Comparison of ENCODE assay signal across 1 cellular context in the genomic region with DNA sequence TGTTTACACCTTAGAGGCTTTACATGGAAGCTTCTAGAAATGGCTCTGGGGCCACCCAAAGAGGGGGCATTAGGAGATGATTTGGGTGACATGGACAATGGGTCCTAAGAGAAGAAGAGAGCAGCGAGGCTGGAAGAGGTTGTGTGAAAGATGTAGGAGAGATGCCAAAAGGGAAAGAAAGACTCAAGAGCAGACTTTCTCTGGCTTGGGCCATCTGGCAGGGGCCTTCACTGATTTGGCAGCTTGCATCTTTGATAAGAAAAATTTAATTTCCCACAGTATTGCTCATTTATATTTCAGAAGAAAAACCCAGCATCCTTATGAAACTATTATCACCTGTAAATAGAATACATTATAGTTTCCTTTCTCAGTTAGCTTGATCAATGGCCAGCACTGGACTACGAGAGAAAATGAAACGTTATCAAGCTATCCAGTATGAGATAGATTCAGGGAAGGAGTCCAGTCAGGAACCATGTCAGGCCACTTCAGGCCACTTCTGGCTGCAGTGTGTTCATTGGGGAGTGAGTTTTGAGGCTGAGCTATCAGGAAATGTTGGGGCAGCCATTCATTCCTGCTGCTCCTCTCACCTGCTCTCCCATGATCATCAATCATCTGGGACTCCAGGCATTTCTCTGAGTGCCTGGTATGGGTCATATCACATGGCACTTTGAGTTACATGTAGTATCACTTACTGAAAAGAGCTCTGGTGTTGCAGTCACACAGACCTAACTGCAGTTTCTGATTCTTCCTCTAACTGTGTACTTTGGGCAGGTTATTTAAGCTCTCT.
TF ChIP-seq lines count a peak whose summit lies in the region.

No MANE protein-coding gene starts in this region.

TF ChIP-seq in GM12878, 131 proteins besides CTCF, POLR2A, EP300 and RAD21 (continued from another document):
- TF ChIP-seq, protein P1, sequence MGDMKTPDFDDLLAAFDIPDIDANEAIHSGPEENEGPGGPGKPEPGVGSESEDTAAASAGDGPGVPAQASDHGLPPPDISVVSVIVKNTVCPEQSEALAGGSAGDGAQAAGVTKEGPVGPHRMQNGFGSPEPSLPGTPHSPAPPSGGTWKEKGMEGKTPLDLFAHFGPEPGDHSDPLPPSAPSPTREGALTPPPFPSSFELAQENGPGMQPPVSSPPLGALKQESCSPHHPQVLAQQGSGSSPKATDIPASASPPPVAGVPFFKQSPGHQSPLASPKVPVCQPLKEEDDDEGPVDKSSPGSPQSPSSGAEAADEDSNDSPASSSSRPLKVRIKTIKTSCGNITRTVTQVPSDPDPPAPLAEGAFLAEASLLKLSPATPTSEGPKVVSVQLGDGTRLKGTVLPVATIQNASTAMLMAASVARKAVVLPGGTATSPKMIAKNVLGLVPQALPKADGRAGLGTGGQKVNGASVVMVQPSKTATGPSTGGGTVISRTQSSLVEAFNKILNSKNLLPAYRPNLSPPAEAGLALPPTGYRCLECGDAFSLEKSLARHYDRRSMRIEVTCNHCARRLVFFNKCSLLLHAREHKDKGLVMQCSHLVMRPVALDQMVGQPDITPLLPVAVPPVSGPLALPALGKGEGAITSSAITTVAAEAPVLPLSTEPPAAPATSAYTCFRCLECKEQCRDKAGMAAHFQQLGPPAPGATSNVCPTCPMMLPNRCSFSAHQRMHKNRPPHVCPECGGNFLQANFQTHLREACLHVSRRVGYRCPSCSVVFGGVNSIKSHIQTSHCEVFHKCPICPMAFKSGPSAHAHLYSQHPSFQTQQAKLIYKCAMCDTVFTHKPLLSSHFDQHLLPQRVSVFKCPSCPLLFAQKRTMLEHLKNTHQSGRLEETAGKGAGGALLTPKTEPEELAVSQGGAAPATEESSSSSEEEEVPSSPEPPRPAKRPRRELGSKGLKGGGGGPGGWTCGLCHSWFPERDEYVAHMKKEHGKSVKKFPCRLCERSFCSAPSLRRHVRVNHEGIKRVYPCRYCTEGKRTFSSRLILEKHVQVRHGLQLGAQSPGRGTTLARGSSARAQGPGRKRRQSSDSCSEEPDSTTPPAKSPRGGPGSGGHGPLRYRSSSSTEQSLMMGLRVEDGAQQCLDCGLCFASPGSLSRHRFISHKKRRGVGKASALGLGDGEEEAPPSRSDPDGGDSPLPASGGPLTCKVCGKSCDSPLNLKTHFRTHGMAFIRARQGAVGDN (IDR thresholded peaks at IDR 0.05): no peak
- no peak for TF ChIP-seq CREB1 (IDR thresholded peaks at IDR 0.05; ENCODE audit: low read depth)
